7 cellular contexts compared by ENCODE assay signal in genomic region chrX:34656467-34656841, GRCh38. TPM values are rescaled to one million over a fixed set of nuclear protein-coding genes. Genes with fewer than 3 reads are reported as not detected.
A peak's percentile ranks its signal among the peaks of the same experiment; 100 is the strongest.
DNase-seq lines count a peak whose midpoint lies in the region; ATAC-seq and TF ChIP-seq lines count a peak whose summit lies in the region.

No MANE protein-coding gene starts in this region.

- H3K36me3 ChIP-seq in suprapubic skin: no peaks in the 10 kb centered on the region

- H3K4me3 ChIP-seq in LNCaP clone FGC (ENCODE audit: low read depth, low read length) (peak overlapping the region; percentile 54), suprapubic skin (peak overlapping the region; percentile 66)

- no peaks in the 10 kb centered on the region for H3K9me3 Mint-ChIP-seq in activated CD4-positive, alpha-beta T cell treated with anti-CD3 and anti-CD28 coated beads, Interleukin-2, amount 10 ng/mL, durations not matched to agents 7 days and 5 days

- DNase-seq in LNCaP clone FGC (ENCODE audit: low read depth) (no peak), caudate nucleus (lab: John Stamatoyannopoulos, UW) (peak in 8 of 61 donors; percentile 0 to 30 (median 3)), left lobe of liver (ENCODE audit: low spot score) (peak; percentile 40), suprapubic skin (ENCODE audit: low spot score in 2 of 2) (peak in 1 of 2 donors; percentile 59)
- no peak for DNase-seq in activated T-cell treated with anti-CD3 and anti-CD28 coated beads, Interleukin-2, amount 50 U/mL, for 48 hours
- no peak for DNase-seq in activated CD4-positive, alpha-beta T cell treated with anti-CD3 and anti-CD28 coated beads, Interleukin-2, amount 10 ng/mL, durations not matched to agents 7 days and 5 days

- no peak overlapping the region for H3K27ac Mint-ChIP-seq in activated CD4-positive, alpha-beta T cell treated with anti-CD3 and anti-CD28 coated beads, Interleukin-2, amount 10 ng/mL, durations not matched to agents 7 days and 5 days

- TF ChIP-seq EP300 in suprapubic skin (IDR thresholded peaks at IDR 0.05): no peak

- peaks cover 19% of the 10 kb centered on the region for H3K27me3 Mint-ChIP-seq in activated CD4-positive, alpha-beta T cell treated with anti-CD3 and anti-CD28 coated beads, Interleukin-2, amount 10 ng/mL, durations not matched to agents 7 days and 5 days

- H3K4me3 Mint-ChIP-seq in activated CD4-positive, alpha-beta T cell treated with anti-CD3 and anti-CD28 coated beads, Interleukin-2, amount 10 ng/mL, durations not matched to agents 7 days and 5 days: no peak overlapping the region

- H3K9me3 ChIP-seq in suprapubic skin: no peaks in the 10 kb centered on the region

- H3K27me3 ChIP-seq in suprapubic skin: no peaks in the 10 kb centered on the region

- peak overlapping the region; percentile 80 for H3K27ac ChIP-seq in caudate nucleus (ENCODE audit: low read depth, low read length)
- peak overlapping the region; percentile 81 for H3K27ac ChIP-seq in suprapubic skin

- CTCF ChIA-PET in activated CD4-positive, alpha-beta T cell treated with anti-CD3 and anti-CD28 coated beads, Interleukin-2, amount 10 ng/mL, durations not matched to agents 7 days and 5 days (lab: Charles Lee): no interaction called here

- POLR2A ChIA-PET in activated CD4-positive, alpha-beta T cell treated with anti-CD3 and anti-CD28 coated beads, Interleukin-2, amount 10 ng/mL, durations not matched to agents 7 days and 5 days (lab: Charles Lee): no interaction called here

- no peak for TF ChIP-seq POLR2A in suprapubic skin (IDR thresholded peaks at IDR 0.05)

- ATAC-seq in left lobe of liver (no peak), GM18498 (IDR thresholded peaks at IDR 0.05; ENCODE audit: unreplicated experiment) (no peak)

- H3K4me1 Mint-ChIP-seq in activated CD4-positive, alpha-beta T cell treated with anti-CD3 and anti-CD28 coated beads, Interleukin-2, amount 10 ng/mL, durations not matched to agents 7 days and 5 days: peaks cover 3% of the 10 kb centered on the region

- no peak for TF ChIP-seq CTCF in LNCaP clone FGC (IDR thresholded peaks at IDR 0.05; ENCODE audit: control insufficient read depth, extremely low read depth, insufficient read depth)
- TF ChIP-seq CTCF in suprapubic skin (IDR thresholded peaks at IDR 0.05): no peak

- H3K36me3 Mint-ChIP-seq in activated CD4-positive, alpha-beta T cell treated with anti-CD3 and anti-CD28 coated beads, Interleukin-2, amount 10 ng/mL, durations not matched to agents 7 days and 5 days (ENCODE audit: low read depth): peaks cover 2% of the 10 kb centered on the region

- H3K4me1 ChIP-seq in suprapubic skin: no peaks in the 10 kb centered on the region

- WGBS in suprapubic skin: 34% methylated on average over 15 of the region's 27 CpGs

RNA-seq across cellular contexts. Expression of gene TMEM47, which starts 0.6 kb away (rescaled TPM):
- total RNA-seq in left lobe of liver: 9.4 TPM
- total RNA-seq in suprapubic skin: 10 to 100 TPM in 2 of 4 donors, 1 to 10 TPM in 2; 7.8 to 12.7 (median 10.5) TPM
- total RNA-seq in activated CD4-positive, alpha-beta T cell treated with anti-CD3 and anti-CD28 coated beads, Interleukin-2, amount 10 ng/mL, durations not matched to agents 7 days and 5 days: not detected

Comparison
In these comparisons a context has a peak if more than half of its experiments do, and no peak if none do; other contexts are left out.
1. RNA of gene TMEM47, which starts 0.6 kb away (total RNA-seq): 7.8 to 12.7 TPM in suprapubic skin and 9.4 TPM in left lobe of liver (single experiment); not detected in activated CD4-positive, alpha-beta T cell treated with anti-CD3 and anti-CD28 coated beads, Interleukin-2, amount 10 ng/mL, durations not matched to agents 7 days and 5 days; every median in the first group is over 4 times any median in the second.